Comparison of ENCODE assay signal across 26 cellular contexts in the genomic region with DNA sequence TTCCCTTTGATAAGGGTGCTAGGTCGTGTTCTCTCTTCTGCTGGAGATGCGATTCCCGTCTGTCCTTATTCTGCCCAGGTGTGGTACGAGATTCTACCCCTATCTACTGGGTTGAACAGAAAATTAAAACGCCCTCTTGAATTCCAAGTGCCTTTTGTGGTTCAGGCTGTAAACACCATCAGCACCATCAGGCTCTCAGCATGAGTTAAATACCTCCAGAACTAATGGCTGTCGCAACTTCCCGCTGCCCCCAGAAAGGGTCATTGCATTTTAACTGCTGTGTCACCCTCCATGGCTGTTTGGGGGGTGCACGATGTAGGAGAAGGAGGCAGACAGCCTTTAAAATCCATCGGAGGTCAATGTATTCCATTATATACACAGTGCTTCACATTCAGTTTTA.
DNase-seq lines count a peak whose midpoint lies in the region; ATAC-seq and TF ChIP-seq lines count a peak whose summit lies in the region.
"Had no signal": no experiment of that assay in that cellular context is flagged by ENCODE, and none has a peak within 500 bp of the region (broad histone marks: within the 10 kb centered on the region; RNA-seq: fewer than 3 reads in every experiment).

No MANE protein-coding gene starts in this region.

- H3K9ac ChIP-seq in H9 (ENCODE audit: extremely low read depth, insufficient read length, low read length) = no peak overlapping the region

- H2BK120ac ChIP-seq in H9 (ENCODE audit: low read depth, low read length, poor library complexity, severe bottlenecking) = no peak overlapping the region

- H3K79me1 ChIP-seq in H9 (ENCODE audit: insufficient read depth, low read depth, low read length, poor library complexity, severe bottlenecking) = no peaks in the 10 kb centered on the region

- H3K23me2 ChIP-seq in H9 (ENCODE audit: insufficient read length, low read depth, low read length, poor library complexity, severe bottlenecking) = no peaks in the 10 kb centered on the region

- H3K4me1 ChIP-seq in H9 (ENCODE audit: insufficient read depth, low read length) (peaks cover 7% of the 10 kb centered on the region; the same call in 1 of the 2 replicates), ovary (ENCODE audit: insufficient read depth) (no peaks in the 10 kb centered on the region)

- H4K8ac ChIP-seq in H9 (replicated peaks; ENCODE audit: insufficient read length, low read depth, low read length) = no peak overlapping the region

- H4K91ac ChIP-seq in H9 (ENCODE audit: insufficient read length, low read depth, low read length) = no peak overlapping the region

- H3K79me2 ChIP-seq in H9 (ENCODE audit: insufficient read depth, low read length) = no peaks in the 10 kb centered on the region

- DNase-seq in H9 (peak; percentile 58), NCI-H510A treated with DMSO at 0.1 percent for 48 hours (lab: John Stamatoyannopoulos, UW) (peak; percentile 51), fibroblast of gingiva (ENCODE audit: low read depth) (peak; percentile 18), sciatic nerve (ENCODE audit: low spot score) (no peak), GM19240 (ENCODE audit: insufficient read length, low spot score) (no peak), hypothalamus (lab: John Stamatoyannopoulos, UW) (no peak), ovary (no peak)
- DNase-seq: activated CD4-positive, alpha-beta T cell treated with anti-CD3 and anti-CD28 coated beads, Interleukin-2, amount 50 U/mL, for 1 hour; activated CD8-positive, alpha-beta memory T cell treated with anti-CD3 and anti-CD28 coated beads, Interleukin-2, amount 50 U/mL, for 4 hours; activated effector memory CD4-positive, alpha-beta T cell treated with Interleukin-2 at 50 U/mL for 16 hours; activated naive CD8-positive, alpha-beta T cell treated with anti-CD3 and anti-CD28 coated beads, Interleukin-2, amount 10 ng/mL, durations not matched to agents 7 days and 5 days; body of pancreas; CD4-positive, alpha-beta T cell; DMS 273 treated with DMSO at 0.1 percent for 48 hours; effector CD4-positive, alpha-beta T cell; GDM1; MV-4-11; naive thymus-derived CD8-positive, alpha-beta T cell; NCI-H2029 treated with DMSO at 0.1 percent for 48 hours; NCI-H446 treated with DMSO at 0.1 percent for 48 hours; posterior cingulate gyrus; WERI-Rb-1 had no signal

- H3K9me3 ChIP-seq in H9 (ENCODE audit: control insufficient read depth, low read depth, low read length) = no peaks in the 10 kb centered on the region
- H3K9me3 ChIP-seq in ovary = no peaks in the 10 kb centered on the region
- H3K9me3 ChIP-seq: body of pancreas had no signal

- no peak overlapping the region for H3K4me3 ChIP-seq in ovary
- H3K4me3 ChIP-seq: body of pancreas had no signal

- no peak overlapping the region for H2BK20ac ChIP-seq in H9 (ENCODE audit: low read depth, low read length, poor library complexity, severe bottlenecking)

- peaks cover 1% of the 10 kb centered on the region; the same call in 1 of the 2 replicates for H3K27me3 Mint-ChIP-seq in H9 (ENCODE audit: low read depth)
- H3K27me3 Mint-ChIP-seq: activated naive CD8-positive, alpha-beta T cell treated with anti-CD3 and anti-CD28 coated beads, Interleukin-2, amount 10 ng/mL, durations not matched to agents 7 days and 5 days; CD4-positive, alpha-beta T cell had no signal

- no peak overlapping the region for H3K4me2 ChIP-seq in H9 (ENCODE audit: insufficient read depth, insufficient read length, low read length)

- peaks cover 0 to 10% (median 0%) of the 10 kb centered on the region in 3 experiments; a peak in 5 of 7 replicates for H3K36me3 Mint-ChIP-seq in H9 (ENCODE audit: insufficient read depth in 1 of 3, low read depth in 3 of 3)
- H3K36me3 Mint-ChIP-seq: activated naive CD8-positive, alpha-beta T cell treated with anti-CD3 and anti-CD28 coated beads, Interleukin-2, amount 10 ng/mL, durations not matched to agents 7 days and 5 days; naive thymus-derived CD8-positive, alpha-beta T cell had no signal

- no peak overlapping the region for H2BK5ac ChIP-seq in H9 (ENCODE audit: insufficient read length, low read length)

- no peak overlapping the region for H3K23ac ChIP-seq in H9 (ENCODE audit: insufficient read length, low read depth, low read length)

- no peak overlapping the region for H3K4me3 Mint-ChIP-seq in H9
- H3K4me3 Mint-ChIP-seq: activated naive CD8-positive, alpha-beta T cell treated with anti-CD3 and anti-CD28 coated beads, Interleukin-2, amount 10 ng/mL, durations not matched to agents 7 days and 5 days; CD4-positive, alpha-beta T cell; mesothelial cell of epicardium; naive thymus-derived CD8-positive, alpha-beta T cell had no signal

- H4K20me1 ChIP-seq in H9 (ENCODE audit: control insufficient read depth, insufficient read depth, insufficient read length) = no peaks in the 10 kb centered on the region

- H2BK12ac ChIP-seq in H9 (ENCODE audit: insufficient read length, low read depth, low read length) = no peak overlapping the region

- peaks cover 12 to 13% of the 10 kb centered on the region in 2 experiments for H3K4me1 Mint-ChIP-seq in H9
- H3K4me1 Mint-ChIP-seq: activated naive CD8-positive, alpha-beta T cell treated with anti-CD3 and anti-CD28 coated beads, Interleukin-2, amount 10 ng/mL, durations not matched to agents 7 days and 5 days; mesothelial cell of epicardium; naive thymus-derived CD8-positive, alpha-beta T cell had no signal

- H3K4ac ChIP-seq in H9 (ENCODE audit: low read depth, low read length) = no peak overlapping the region

- H3T11ph ChIP-seq in H9 (ENCODE audit: low read length) = no peak overlapping the region

- H3K56ac ChIP-seq in H9 (ENCODE audit: insufficient read length, low read depth, low read length) = no peak overlapping the region

- no peak for TF ChIP-seq CTCF in H9 (conservative IDR thresholded peaks at IDR 0.05)
- TF ChIP-seq CTCF in ovary (IDR thresholded peaks at IDR 0.05) = no peak

- no peak for TF ChIP-seq EP300 in ovary (IDR thresholded peaks at IDR 0.05)

- peak overlapping the region in 2 of 3 experiments; percentile 50 to 78; a peak in 3 of 7 replicates for H3K27ac Mint-ChIP-seq in H9
- H3K27ac Mint-ChIP-seq: activated naive CD8-positive, alpha-beta T cell treated with anti-CD3 and anti-CD28 coated beads, Interleukin-2, amount 10 ng/mL, durations not matched to agents 7 days and 5 days; CD4-positive, alpha-beta T cell; mesothelial cell of epicardium; naive thymus-derived CD8-positive, alpha-beta T cell had no signal

- H3K27me3 ChIP-seq in H9 (ENCODE audit: insufficient read depth, low read length) = no peaks in the 10 kb centered on the region
- H3K27me3 ChIP-seq in ovary = no peaks in the 10 kb centered on the region
- H3K27me3 ChIP-seq: body of pancreas had no signal

- TF ChIP-seq POLR2A in ovary (IDR thresholded peaks at IDR 0.05) = no peak

- no peak overlapping the region for H2BK15ac ChIP-seq in H9 (ENCODE audit: low read depth, low read length)

- ATAC-seq in sciatic nerve = peak; percentile 10
- ATAC-seq in GM21723 (IDR thresholded peaks at IDR 0.05; ENCODE audit: unreplicated experiment) = no peak
- ATAC-seq: naive thymus-derived CD8-positive, alpha-beta T cell; SK-N-SH treated with all-trans-retinoic acid at 6 μM for 48 hours had no signal

- no peak overlapping the region for H2AK5ac ChIP-seq in H9 (ENCODE audit: insufficient read length, low read length)

- intact Hi-C loops in sciatic nerve (cut with DNase I) = no loop called here
- intact Hi-C loops in ovary (cut with DNase I) = no loop called here

- no peak overlapping the region for H4K5ac ChIP-seq in H9 (ENCODE audit: insufficient read length, low read depth, low read length)

- H3K36me3 ChIP-seq in ovary = no peaks in the 10 kb centered on the region
- H3K36me3 ChIP-seq: WERI-Rb-1 had no signal

- H3K9me3 Mint-ChIP-seq in H9 = peaks cover 4 to 5% of the 10 kb centered on the region in 2 experiments; a peak in 4 of 5 replicates
- H3K9me3 Mint-ChIP-seq: activated naive CD8-positive, alpha-beta T cell treated with anti-CD3 and anti-CD28 coated beads, Interleukin-2, amount 10 ng/mL, durations not matched to agents 7 days and 5 days had no signal

- no peak overlapping the region for H3K27ac ChIP-seq in H9 (ENCODE audit: insufficient read length, low read depth, low read length)
- no peak overlapping the region for H3K27ac ChIP-seq in ovary
- H3K27ac ChIP-seq: body of pancreas, RWPE1, WERI-Rb-1 had no signal

- H2AFZ ChIP-seq in H9 (ENCODE audit: low read length) = no peak overlapping the region

- WGBS in H9 (ENCODE audit: extremely low coverage, insufficient read length, low lambda C conversion rate) = no CpG with 5 or more reads among the region's 9 CpGs
- WGBS in ovary, 3 donors = 69 to 74% (median 69%) methylated on average over 9 of the region's 9 CpGs

- H3K18ac ChIP-seq in H9 (ENCODE audit: insufficient read length, low read depth, low read length) = no peak overlapping the region

- H3K14ac ChIP-seq in H9 (ENCODE audit: insufficient read depth, low read length) = no peak overlapping the region

Comparison
In these comparisons a context has a peak if more than half of its experiments do, and no peak if none do; other contexts are left out.
1. DNase-seq: peak in H9 (single experiment), NCI-H510A treated with DMSO at 0.1 percent for 48 hours (single experiment) and fibroblast of gingiva (single experiment); none in sciatic nerve (single experiment), GM19240 (single experiment), hypothalamus (0 of 51) and ovary (0 of 5).